14 cellular contexts compared by ENCODE assay signal in the genomic region with DNA sequence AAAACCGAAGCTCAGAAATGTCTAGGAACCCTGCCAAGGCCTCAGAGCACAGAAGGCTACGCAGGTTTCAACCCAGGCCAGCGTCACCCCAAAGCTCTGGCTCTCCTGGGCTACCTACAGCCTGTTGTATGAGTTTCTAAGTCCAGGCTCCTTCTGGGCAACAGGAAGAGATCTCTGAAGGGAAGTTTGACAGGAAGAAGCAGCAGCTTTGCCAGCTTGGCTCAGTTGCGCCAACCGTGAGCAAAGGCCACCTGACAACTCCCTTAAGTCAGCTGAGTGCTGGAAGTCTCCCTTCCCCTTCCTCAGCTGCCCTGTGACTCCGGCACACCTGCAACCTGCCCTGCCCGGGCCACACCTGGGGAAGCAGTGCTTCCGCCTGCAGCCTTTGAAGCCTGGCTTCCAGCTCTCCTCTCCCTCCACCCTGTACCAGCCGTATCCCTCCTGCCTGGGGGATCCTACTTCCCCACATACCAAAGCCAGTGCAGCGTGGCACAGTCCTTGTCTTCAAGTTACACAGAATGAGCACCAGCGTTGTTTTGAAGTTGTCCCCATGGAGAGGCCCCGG. TPM values are rescaled to one million over a fixed set of nuclear protein-coding genes. Genes with fewer than 3 reads are reported as not detected.
A peak's percentile ranks its signal among the peaks of the same experiment; 100 is the strongest.
DNase-seq lines count a peak whose midpoint lies in the region; ATAC-seq and TF ChIP-seq lines count a peak whose summit lies in the region.
"Had no signal": no experiment of that assay in that cellular context is flagged by ENCODE, and none has a peak within 500 bp of the region (broad histone marks: within the 10 kb centered on the region; RNA-seq: fewer than 3 reads in every experiment).

No MANE protein-coding gene starts in this region.

- H3K4me3 ChIP-seq in Karpas-422 (ENCODE audit: low read length) (no peak overlapping the region), duodenal mucosa (ENCODE audit: low read depth in 1 of 2, low read length in 2 of 2) (peak overlapping the region; percentile 19 to 43), liver (ENCODE audit: low read depth in 1 of 3, low read length in 3 of 3) (no peak overlapping the region), skin epidermis (no peak overlapping the region)
- no peak overlapping the region for H3K4me3 ChIP-seq in effector memory CD4-positive, alpha-beta T cell (ENCODE audit: insufficient read depth, low read depth, low read length, poor library complexity, severe bottlenecking)
- H3K4me3 ChIP-seq: SK-N-MC, testis had no signal

- peak overlapping the region; percentile 90 for H3K27ac ChIP-seq in Karpas-422 (ENCODE audit: low read length)
- H3K27ac ChIP-seq in duodenal mucosa (ENCODE audit: low read depth, low read length) = peak overlapping the region; percentile 71
- peak overlapping the region; percentile 58 to 66 for H3K27ac ChIP-seq in liver (ENCODE audit: low read depth in 1 of 2, low read length in 2 of 2)
- peak overlapping the region in 12 of 21 experiments; percentile 16 to 74 (median 44) for H3K27ac ChIP-seq in skin epidermis
- no peak overlapping the region for H3K27ac ChIP-seq in effector memory CD4-positive, alpha-beta T cell (ENCODE audit: insufficient read depth, low read length, poor library complexity, severe bottlenecking)
- H3K27ac ChIP-seq: SK-N-MC, testis had no signal

- no peaks in the 10 kb centered on the region for H3K9me2 ChIP-seq in Karpas-422 (replicated peaks; ENCODE audit: insufficient read depth, low read length)

- DNase-seq in Karpas-422 = peak; percentile 40
- DNase-seq in effector memory CD4-positive, alpha-beta T cell = no peak
- no peak for DNase-seq in NCI-H187 (lab: John Stamatoyannopoulos, UW)
- no peak for DNase-seq in NOMO-1 treated with DMSO at 0.1 percent for 48 hours (lab: John Stamatoyannopoulos, UW; ENCODE audit: unreplicated experiment)
- DNase-seq: activated CD4-positive, alpha-beta T cell treated with anti-CD3 and anti-CD28 coated beads for 48 hours; activated naive CD4-positive, alpha-beta T cell treated with Interleukin-2 at 50 U/mL for 16 hours; cortex of kidney; NCI-H446; testis had no signal

- no peaks in the 10 kb centered on the region for H4K20me1 ChIP-seq in Karpas-422 (ENCODE audit: insufficient read depth, low read depth, low read length)

- H3K79me2 ChIP-seq in Karpas-422 (ENCODE audit: low read length) = peaks cover 100% of the 10 kb centered on the region

- H3K4me2 ChIP-seq in Karpas-422 (ENCODE audit: low read depth, low read length, poor library complexity, severe bottlenecking) = no peak overlapping the region

- H3K9me3 ChIP-seq in Karpas-422 (ENCODE audit: low read length) (no peaks in the 10 kb centered on the region), duodenal mucosa (ENCODE audit: control insufficient read depth in 1 of 2, low read length in 2 of 2) (no peaks in the 10 kb centered on the region), liver (ENCODE audit: control insufficient read depth in 4 of 4, low read length in 3 of 4) (no peaks in the 10 kb centered on the region)
- no peaks in the 10 kb centered on the region for H3K9me3 ChIP-seq in effector memory CD4-positive, alpha-beta T cell (ENCODE audit: control insufficient read depth, low read length)
- H3K9me3 ChIP-seq: testis had no signal

- no peak for TF ChIP-seq CTCF in liver (IDR thresholded peaks at IDR 0.05; ENCODE audit: low read depth, low read length, missing input control)

- H3K36me3 ChIP-seq in Karpas-422 (ENCODE audit: insufficient read depth, low read length) = no peaks in the 10 kb centered on the region
- no peaks in the 10 kb centered on the region for H3K36me3 ChIP-seq in duodenal mucosa (ENCODE audit: control insufficient read depth in 1 of 2, insufficient read depth in 2 of 2, low read length in 2 of 2)
- H3K36me3 ChIP-seq in liver (ENCODE audit: control insufficient read depth in 4 of 4, insufficient read depth in 3 of 4, low read depth in 1 of 4, low read length in 3 of 4) = no peaks in the 10 kb centered on the region
- H3K36me3 ChIP-seq in effector memory CD4-positive, alpha-beta T cell (ENCODE audit: control insufficient read depth, insufficient read depth, low read length) = no peaks in the 10 kb centered on the region

- 55% methylated on average over 12 of the region's 12 CpGs for WGBS in liver

- H3K27me3 ChIP-seq in Karpas-422 (ENCODE audit: low read length) (no peaks in the 10 kb centered on the region), duodenal mucosa (ENCODE audit: control insufficient read depth in 1 of 2, insufficient read depth in 2 of 2, low read length in 2 of 2) (no peaks in the 10 kb centered on the region), liver (ENCODE audit: control insufficient read depth in 4 of 4, insufficient read depth in 4 of 4, low read length in 3 of 4) (no peaks in the 10 kb centered on the region)
- no peaks in the 10 kb centered on the region for H3K27me3 ChIP-seq in effector memory CD4-positive, alpha-beta T cell (replicated peaks; ENCODE audit: control insufficient read depth, insufficient read depth, low read length, poor library complexity, severe bottlenecking)
- H3K27me3 ChIP-seq: testis had no signal

- H3K4me1 ChIP-seq in Karpas-422 (ENCODE audit: low read length) (peaks cover 100% of the 10 kb centered on the region), duodenal mucosa (ENCODE audit: control insufficient read depth in 1 of 2, insufficient read depth in 2 of 2, low read length in 2 of 2) (peaks cover 38 to 39% of the 10 kb centered on the region in 2 donors), liver (ENCODE audit: control insufficient read depth in 4 of 4, insufficient read depth in 4 of 4, low read length in 3 of 4) (peaks cover 16 to 76% (median 55%) of the 10 kb centered on the region in 4 donors)
- H3K4me1 ChIP-seq in effector memory CD4-positive, alpha-beta T cell (ENCODE audit: control insufficient read depth, insufficient read depth, low read length, poor library complexity, severe bottlenecking) = no peaks in the 10 kb centered on the region

- H2AFZ ChIP-seq in Karpas-422 (ENCODE audit: low read length) = no peak overlapping the region

- TF ChIP-seq RAD21 in liver (IDR thresholded peaks at IDR 0.05) = peak in 1 of 2 donors; percentile 43

- no peak for ATAC-seq in GM21367 (IDR thresholded peaks at IDR 0.05; ENCODE audit: unreplicated experiment)

- no peak overlapping the region; the same call in 1 of the 2 replicates for H3K9ac ChIP-seq in Karpas-422 (ENCODE audit: low read length)
- H3K9ac ChIP-seq in duodenal mucosa (ENCODE audit: low read depth in 1 of 2, low read length in 2 of 2) = peak overlapping the region; percentile 32 to 44
- H3K9ac ChIP-seq in liver (ENCODE audit: low read depth in 1 of 2, low read length in 2 of 2) = no peak overlapping the region

TF ChIP-seq in liver, 16 proteins besides CTCF, POLR2A, EP300 and RAD21 (continues in another document):
- no peak for TF ChIP-seq TAF1 (conservative IDR thresholded peaks at IDR 0.05)
- no peak for TF ChIP-seq YY1 (IDR thresholded peaks at IDR 0.05)
- TF ChIP-seq SP1 (IDR thresholded peaks at IDR 0.05) = no peak
- TF ChIP-seq, protein P1, sequence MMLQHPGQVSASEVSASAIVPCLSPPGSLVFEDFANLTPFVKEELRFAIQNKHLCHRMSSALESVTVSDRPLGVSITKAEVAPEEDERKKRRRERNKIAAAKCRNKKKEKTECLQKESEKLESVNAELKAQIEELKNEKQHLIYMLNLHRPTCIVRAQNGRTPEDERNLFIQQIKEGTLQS (IDR thresholded peaks at IDR 0.05) = no peak
- TF ChIP-seq GABPA (IDR thresholded peaks at IDR 0.05 in 1 of 2, conservative IDR thresholded peaks at IDR 0.05 in 1 of 2) = no peak
- TF ChIP-seq, protein P2, sequence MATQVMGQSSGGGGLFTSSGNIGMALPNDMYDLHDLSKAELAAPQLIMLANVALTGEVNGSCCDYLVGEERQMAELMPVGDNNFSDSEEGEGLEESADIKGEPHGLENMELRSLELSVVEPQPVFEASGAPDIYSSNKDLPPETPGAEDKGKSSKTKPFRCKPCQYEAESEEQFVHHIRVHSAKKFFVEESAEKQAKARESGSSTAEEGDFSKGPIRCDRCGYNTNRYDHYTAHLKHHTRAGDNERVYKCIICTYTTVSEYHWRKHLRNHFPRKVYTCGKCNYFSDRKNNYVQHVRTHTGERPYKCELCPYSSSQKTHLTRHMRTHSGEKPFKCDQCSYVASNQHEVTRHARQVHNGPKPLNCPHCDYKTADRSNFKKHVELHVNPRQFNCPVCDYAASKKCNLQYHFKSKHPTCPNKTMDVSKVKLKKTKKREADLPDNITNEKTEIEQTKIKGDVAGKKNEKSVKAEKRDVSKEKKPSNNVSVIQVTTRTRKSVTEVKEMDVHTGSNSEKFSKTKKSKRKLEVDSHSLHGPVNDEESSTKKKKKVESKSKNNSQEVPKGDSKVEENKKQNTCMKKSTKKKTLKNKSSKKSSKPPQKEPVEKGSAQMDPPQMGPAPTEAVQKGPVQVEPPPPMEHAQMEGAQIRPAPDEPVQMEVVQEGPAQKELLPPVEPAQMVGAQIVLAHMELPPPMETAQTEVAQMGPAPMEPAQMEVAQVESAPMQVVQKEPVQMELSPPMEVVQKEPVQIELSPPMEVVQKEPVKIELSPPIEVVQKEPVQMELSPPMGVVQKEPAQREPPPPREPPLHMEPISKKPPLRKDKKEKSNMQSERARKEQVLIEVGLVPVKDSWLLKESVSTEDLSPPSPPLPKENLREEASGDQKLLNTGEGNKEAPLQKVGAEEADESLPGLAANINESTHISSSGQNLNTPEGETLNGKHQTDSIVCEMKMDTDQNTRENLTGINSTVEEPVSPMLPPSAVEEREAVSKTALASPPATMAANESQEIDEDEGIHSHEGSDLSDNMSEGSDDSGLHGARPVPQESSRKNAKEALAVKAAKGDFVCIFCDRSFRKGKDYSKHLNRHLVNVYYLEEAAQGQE (IDR thresholded peaks at IDR 0.05) = no peak
- no peak for TF ChIP-seq HNF4A (conservative IDR thresholded peaks at IDR 0.05)
- no peak for TF ChIP-seq RXRA (IDR thresholded peaks at IDR 0.05)
- no peak for TF ChIP-seq JUND (IDR thresholded peaks at IDR 0.05)
- TF ChIP-seq, protein P3, sequence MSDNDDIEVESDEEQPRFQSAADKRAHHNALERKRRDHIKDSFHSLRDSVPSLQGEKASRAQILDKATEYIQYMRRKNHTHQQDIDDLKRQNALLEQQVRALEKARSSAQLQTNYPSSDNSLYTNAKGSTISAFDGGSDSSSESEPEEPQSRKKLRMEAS (IDR thresholded peaks at IDR 0.05) = no peak
- TF ChIP-seq FOXA2 (IDR thresholded peaks at IDR 0.05) = no peak
- no peak for TF ChIP-seq EGR1 (IDR thresholded peaks at IDR 0.05; ENCODE audit: low read depth in 2 of 2)
- TF ChIP-seq NR2F2 (IDR thresholded peaks at IDR 0.05) = no peak

RNA-seq across cellular contexts. Expression of a gene that starts 36.7 kb away (rescaled TPM):
- 27.1 and 42.8 TPM in 2 replicates for total RNA-seq in Karpas-422 (2014; rRNA removed; shearing (Covaris generic); ENCODE audit: low replicate concordance)
- total RNA-seq in liver = 10 to 100 TPM in 1 of 2 donors, 1 to 10 TPM in 1; 3.4 to 17.3 TPM
- 10 to 100 TPM in 1 of 2 donors, 1 to 10 TPM in 1; 3.6 to 10.4 TPM for polyA plus RNA-seq in liver

Comparison
In these comparisons a context has a peak if more than half of its experiments do, and no peak if none do; other contexts are left out.
1. H3K4me3 ChIP-seq: peak in duodenal mucosa (2 of 2); none in Karpas-422 (single experiment), liver (0 of 3), skin epidermis (0 of 7) and effector memory CD4-positive, alpha-beta T cell (single experiment).
2. H3K9ac ChIP-seq: peak in duodenal mucosa (2 of 2); none in Karpas-422 (single experiment) and liver (0 of 2).